ENCODE assay signal across 1 cellular context in the genomic region with DNA sequence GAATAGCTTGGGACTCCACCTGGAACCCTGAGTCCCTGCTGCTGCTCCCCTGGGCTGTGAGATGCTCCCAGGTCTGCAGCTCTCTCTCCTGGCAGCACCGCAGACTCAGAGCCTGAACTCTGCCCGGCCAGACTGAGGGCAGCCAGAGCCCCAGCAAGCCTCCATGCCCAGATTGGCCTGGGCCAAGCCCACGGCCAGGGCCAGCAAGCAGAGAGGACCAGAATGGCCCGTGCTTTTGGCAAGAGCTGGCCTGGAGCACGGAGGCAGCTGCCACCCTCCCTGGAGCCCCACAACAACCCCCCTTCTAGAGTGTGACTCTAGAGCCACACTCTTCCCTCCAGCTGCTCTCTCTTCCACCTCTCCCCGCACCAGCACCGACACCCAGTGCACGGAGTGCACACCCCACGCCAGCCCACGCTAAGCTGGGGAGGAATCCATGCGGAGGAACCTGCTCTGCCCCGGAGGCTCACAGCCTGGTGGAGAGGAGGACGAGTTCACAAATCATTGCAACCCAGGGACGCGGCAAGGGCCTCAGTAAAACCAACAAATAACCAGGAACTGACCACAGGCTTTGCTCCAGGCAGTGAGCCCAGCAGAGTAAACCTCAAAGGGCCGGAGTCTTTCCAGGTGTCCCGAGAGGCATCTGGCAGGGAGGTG.
TF ChIP-seq lines count a peak whose summit lies in the region.

No MANE protein-coding gene starts in this region.

TF ChIP-seq in H1, 55 proteins besides CTCF, POLR2A, EP300 and RAD21:
- TF ChIP-seq, protein P1, sequence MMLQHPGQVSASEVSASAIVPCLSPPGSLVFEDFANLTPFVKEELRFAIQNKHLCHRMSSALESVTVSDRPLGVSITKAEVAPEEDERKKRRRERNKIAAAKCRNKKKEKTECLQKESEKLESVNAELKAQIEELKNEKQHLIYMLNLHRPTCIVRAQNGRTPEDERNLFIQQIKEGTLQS (IDR thresholded peaks at IDR 0.05; ENCODE audit: insufficient read depth, low read depth, low read length): no peak
- TF ChIP-seq RBBP5 (IDR thresholded peaks at IDR 0.05; ENCODE audit: borderline replicate concordance, low read depth, low read length) (no peak), BRCA1 (IDR thresholded peaks at IDR 0.05; ENCODE audit: low read depth, low read length) (no peak), RXRA (IDR thresholded peaks at IDR 0.05; ENCODE audit: insufficient read depth, low read depth, low read length) (no peak), EGR1 (IDR thresholded peaks at IDR 0.05; ENCODE audit: borderline replicate concordance, low read depth, low read length) (no peak), RNF2 (IDR thresholded peaks at IDR 0.05; ENCODE audit: borderline replicate concordance, low read depth, low read length, missing control alignments, poor library complexity, severe bottlenecking) (no peak), SIRT6 (IDR thresholded peaks at IDR 0.05; ENCODE audit: low read length) (no peak), BCL11A (IDR thresholded peaks at IDR 0.05; ENCODE audit: low read depth in 2 of 2, low read length in 2 of 2) (no peak), CTBP2 (IDR thresholded peaks at IDR 0.05; ENCODE audit: borderline replicate concordance, insufficient read depth, insufficient read length, low read length) (no peak), CBX8 (IDR thresholded peaks at IDR 0.05; ENCODE audit: borderline replicate concordance, low read depth, low read length) (no peak), BACH1 (IDR thresholded peaks at IDR 0.05; ENCODE audit: low read length) (no peak)
- TF ChIP-seq, protein P2, sequence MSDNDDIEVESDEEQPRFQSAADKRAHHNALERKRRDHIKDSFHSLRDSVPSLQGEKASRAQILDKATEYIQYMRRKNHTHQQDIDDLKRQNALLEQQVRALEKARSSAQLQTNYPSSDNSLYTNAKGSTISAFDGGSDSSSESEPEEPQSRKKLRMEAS (IDR thresholded peaks at IDR 0.05): no peak
